ENCODE assay signal across 9 cellular contexts in the genomic region with DNA sequence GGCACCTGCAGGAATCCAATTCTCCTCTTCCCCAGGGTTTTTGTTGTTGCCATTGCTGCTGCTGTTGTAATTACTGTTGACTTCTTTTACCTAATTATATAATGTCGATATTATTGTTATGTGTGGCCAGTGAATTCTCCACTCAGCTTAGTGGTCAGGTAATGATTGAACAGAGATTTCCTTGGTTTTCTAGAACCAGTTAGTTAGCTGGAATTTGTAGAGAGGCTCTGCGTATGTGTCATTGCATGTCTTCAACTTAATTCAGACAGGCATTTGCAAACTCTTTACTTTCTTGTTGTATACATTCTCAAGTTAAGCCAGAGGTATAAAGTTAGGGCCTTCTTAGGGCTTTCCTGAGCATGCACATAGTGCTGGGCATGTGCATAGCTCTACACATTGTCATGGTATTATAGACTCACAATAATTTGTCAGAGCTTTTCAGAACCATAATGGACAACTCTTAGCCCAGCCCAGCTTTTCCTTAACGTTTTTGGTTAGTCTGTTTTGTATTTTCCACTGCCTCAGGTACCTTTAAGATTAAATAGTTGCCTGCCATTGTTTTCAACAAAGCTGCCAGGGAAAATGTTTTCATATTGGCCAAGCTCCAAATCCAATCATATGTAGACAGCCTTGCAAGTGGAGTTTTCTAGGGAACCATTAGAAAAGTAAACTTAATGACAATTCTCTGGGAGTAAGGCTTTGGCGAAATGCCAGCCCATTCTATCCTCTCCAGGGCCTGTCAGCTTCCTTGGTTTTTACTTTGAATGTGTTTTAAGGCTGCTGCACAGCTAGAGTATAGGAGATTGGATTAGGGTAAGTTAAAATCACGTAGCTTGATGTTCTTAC.
A peak's percentile ranks its signal among the peaks of the same experiment; 100 is the strongest.
DNase-seq lines count a peak whose midpoint lies in the region; ATAC-seq and TF ChIP-seq lines count a peak whose summit lies in the region.
"Had no signal": no experiment of that assay in that cellular context is flagged by ENCODE, and none has a peak within 500 bp of the region (broad histone marks: within the 10 kb centered on the region; RNA-seq: fewer than 3 reads in every experiment).

No MANE protein-coding gene starts in this region.

- H3K4me3 Mint-ChIP-seq in CD14-positive monocyte, result no peak overlapping the region

- no peaks in the 10 kb centered on the region for H4K20me1 ChIP-seq in OCI-LY1 (ENCODE audit: insufficient read depth, low read length)

- no peaks in the 10 kb centered on the region for H3F3A ChIP-seq in OCI-LY1 (ENCODE audit: insufficient read depth, low read length)

- H3K27ac Mint-ChIP-seq in CD14-positive monocyte, result peak overlapping the region in 2 of 7 donors; percentile 42 to 43

- TF ChIP-seq POLR2A in testis (IDR thresholded peaks at IDR 0.05), result no peak

- H3K27me3 Mint-ChIP-seq in CD14-positive monocyte (ENCODE audit: low read depth in 3 of 3), result peaks cover 0 to 2% (median 0%) of the 10 kb centered on the region in 3 donors

- peaks cover 79% of the 10 kb centered on the region for H3K79me2 ChIP-seq in OCI-LY1 (ENCODE audit: insufficient read depth, low read length)

- H3K4me1 ChIP-seq in left ventricle myocardium inferior (peaks cover 60% of the 10 kb centered on the region), OCI-LY1 (ENCODE audit: insufficient read depth, low read length, severe bottlenecking) (peaks cover 43% of the 10 kb centered on the region), testis (peaks cover 9% of the 10 kb centered on the region)

- H3K36me3 Mint-ChIP-seq in CD14-positive monocyte, result peaks cover 13 to 16% of the 10 kb centered on the region in 2 donors

- no peaks in the 10 kb centered on the region for H3K27me3 ChIP-seq in left ventricle myocardium inferior (ENCODE audit: low read depth)
- H3K27me3 ChIP-seq in OCI-LY1 (ENCODE audit: insufficient read depth, low read length), result no peaks in the 10 kb centered on the region
- no peaks in the 10 kb centered on the region for H3K27me3 ChIP-seq in testis
- H3K27me3 ChIP-seq: neutrophil had no signal

- no peaks in the 10 kb centered on the region for H3K9me2 ChIP-seq in OCI-LY1 (ENCODE audit: low read depth, low read length)

- H3K36me3 ChIP-seq in left ventricle myocardium inferior (peaks cover 18% of the 10 kb centered on the region), OCI-LY1 (ENCODE audit: insufficient read depth, low read length) (peaks cover 36% of the 10 kb centered on the region), testis (ENCODE audit: low read depth, missing control alignments) (no peaks in the 10 kb centered on the region)

- DNase-seq in Right ventricle myocardium superior, result no peak
- no peak for DNase-seq in left ventricle myocardium inferior
- peak; percentile 84 for DNase-seq in fibroblast of pulmonary artery (ENCODE audit: low read depth)
- peak; percentile 46 for DNase-seq in testis
- no peak for DNase-seq in CD14-positive monocyte (ENCODE audit: low spot score)

- 0 out of 2 replicates have a peak overlapping the region, but pooled peaks have one; percentile 15 for H3K4me2 ChIP-seq in OCI-LY1 (ENCODE audit: low read length)

- intact Hi-C loops in Right ventricle myocardium superior (cut with DNase I) (no loop called here), left ventricle myocardium inferior (cut with micrococcal nuclease) (no loop called here), testis (cut with DNase I; ENCODE audit: low total_unique reads) (no loop called here), CD14-positive monocyte (cut with micrococcal nuclease) (no loop called here)

- WGBS in testis, 2 donors, result 57 to 64% methylated on average over 5 of the region's 5 CpGs

- no peak overlapping the region for H2AFZ ChIP-seq in OCI-LY1 (ENCODE audit: low read length)

- peaks cover 6% of the 10 kb centered on the region for H3K4me1 Mint-ChIP-seq in CD14-positive monocyte

- peak overlapping the region; percentile 21; the same call in 1 of the 2 replicates for H3K9ac ChIP-seq in OCI-LY1 (ENCODE audit: low read length)

- H3K4me3 ChIP-seq in left ventricle myocardium inferior (no peak overlapping the region), OCI-LY1 (ENCODE audit: low read depth, low read length, poor library complexity, severe bottlenecking) (no peak overlapping the region), fibroblast of pulmonary artery (replicated peaks; ENCODE audit: low read depth, low read length) (no peak overlapping the region), testis (no peak overlapping the region)

- H3K9me3 ChIP-seq in left ventricle myocardium inferior (replicated peaks) (no peaks in the 10 kb centered on the region), OCI-LY1 (ENCODE audit: low read length) (no peaks in the 10 kb centered on the region), testis (no peaks in the 10 kb centered on the region)
- H3K9me3 ChIP-seq: neutrophil had no signal

- H3K27ac ChIP-seq in left ventricle myocardium inferior (replicated peaks), result no peak overlapping the region
- peak overlapping the region; percentile 68 for H3K27ac ChIP-seq in OCI-LY1 (ENCODE audit: low read depth, low read length, poor library complexity, severe bottlenecking)
- no peak overlapping the region for H3K27ac ChIP-seq in testis
- H3K27ac ChIP-seq: neutrophil had no signal

- TF ChIP-seq CTCF in left ventricle myocardium inferior (IDR thresholded peaks at IDR 0.05; ENCODE audit: borderline replicate concordance) (no peak), OCI-LY1 (IDR thresholded peaks at IDR 0.05; ENCODE audit: low read length) (no peak), fibroblast of pulmonary artery (IDR thresholded peaks at IDR 0.05; ENCODE audit: low read length, missing control alignments) (no peak), testis (IDR thresholded peaks at IDR 0.05) (no peak), CD14-positive monocyte (IDR thresholded peaks at IDR 0.05) (no peak)

- no peaks in the 10 kb centered on the region for H3K9me3 Mint-ChIP-seq in CD14-positive monocyte

- ATAC-seq in Right ventricle myocardium superior (ENCODE audit: poor library complexity) (peak; percentile 36), GM19023 (IDR thresholded peaks at IDR 0.05; ENCODE audit: unreplicated experiment) (no peak), GM21619 (IDR thresholded peaks at IDR 0.05; ENCODE audit: unreplicated experiment) (no peak)

Comparison
In these comparisons a context has a peak if more than half of its experiments do, and no peak if none do; other contexts are left out.
1. DNase-seq: peak in fibroblast of pulmonary artery (single experiment) and testis (single experiment); none in Right ventricle myocardium superior (single experiment), left ventricle myocardium inferior (single experiment) and CD14-positive monocyte (single experiment).